8 cellular contexts compared by ENCODE assay signal in genomic region chrX:2829066-2829430, GRCh38. TPM values are rescaled to one million over a fixed set of nuclear protein-coding genes. Genes with fewer than 3 reads are reported as not detected.
DNase-seq lines count a peak whose midpoint lies in the region; TF ChIP-seq lines count a peak whose summit lies in the region.
"Had no signal": no experiment of that assay in that cellular context is flagged by ENCODE, and none has a peak within 500 bp of the region (broad histone marks: within the 10 kb centered on the region; RNA-seq: fewer than 3 reads in every experiment).

No MANE protein-coding gene starts in this region.

- H3K4me3 Mint-ChIP-seq in Calu3 (ENCODE audit: low read depth, unreplicated experiment) = no peak overlapping the region

- no TSS peak for BruUV-seq in Calu3 (replicated peaks; lab: Mats Ljungman, UMichigan)

- no peaks in the 10 kb centered on the region for H3K9me3 Mint-ChIP-seq in Calu3 (ENCODE audit: low read depth, unreplicated experiment)

- H3K4me1 ChIP-seq in HUES6 (ENCODE audit: control insufficient read depth, insufficient read depth, low read length) = peaks cover 18% of the 10 kb centered on the region
- peaks cover 0 to 25% (median 5%) of the 10 kb centered on the region in 4 donors for H3K4me1 ChIP-seq in liver (ENCODE audit: control insufficient read depth in 4 of 4, insufficient read depth in 4 of 4, low read length in 3 of 4)
- H3K4me1 ChIP-seq in thymus (ENCODE audit: control insufficient read depth, insufficient read depth, low read length) = no peaks in the 10 kb centered on the region

- CTCF ChIA-PET in Calu3 (lab: Charles Lee) = no interaction called here

- no peak for TF ChIP-seq RAD21 in liver (IDR thresholded peaks at IDR 0.05)

- H3K36me3 Mint-ChIP-seq in Calu3 (ENCODE audit: insufficient read depth, unreplicated experiment) = no peaks in the 10 kb centered on the region

- DNase-seq in cardiac fibroblast (ENCODE audit: low read depth in 2 of 2) (no peak), Calu3 (no peak), NCI-H2196 treated with DMSO at 0.1 percent for 48 hours (lab: John Stamatoyannopoulos, UW; ENCODE audit: unreplicated experiment) (no peak)
- no peak for DNase-seq in effector CD4-positive, alpha-beta T cell
- DNase-seq: activated CD4-positive, alpha-beta T cell treated with anti-CD3 and anti-CD28 coated beads for 48 hours had no signal

- H3K9me3 ChIP-seq in HUES6 (ENCODE audit: control insufficient read depth, insufficient read depth, low read depth, low read length) = no peaks in the 10 kb centered on the region
- no peaks in the 10 kb centered on the region for H3K9me3 ChIP-seq in liver (ENCODE audit: control insufficient read depth in 4 of 4, low read length in 3 of 4)
- no peaks in the 10 kb centered on the region for H3K9me3 ChIP-seq in thymus (ENCODE audit: control insufficient read depth)

- TF ChIP-seq CTCF in cardiac fibroblast (IDR thresholded peaks at IDR 0.05; ENCODE audit: low read depth, low read length) (no peak), liver (IDR thresholded peaks at IDR 0.05; ENCODE audit: low read depth, low read length, missing input control) (no peak), Calu3 (IDR thresholded peaks at IDR 0.05; ENCODE audit: unreplicated experiment) (no peak)

- H3K27me3 ChIP-seq in HUES6 (ENCODE audit: control insufficient read depth, insufficient read depth, low read length) (peaks cover 8% of the 10 kb centered on the region), liver (ENCODE audit: control insufficient read depth in 4 of 4, insufficient read depth in 4 of 4, low read length in 3 of 4) (no peaks in the 10 kb centered on the region), thymus (ENCODE audit: control insufficient read depth, insufficient read depth) (no peaks in the 10 kb centered on the region)

- H3K4me1 Mint-ChIP-seq in Calu3 (ENCODE audit: low read depth, unreplicated experiment) = no peaks in the 10 kb centered on the region

- H3K4me3 ChIP-seq in HUES6 (ENCODE audit: low read depth, low read length) (peak overlapping the region; percentile 78), cardiac fibroblast (replicated peaks in 1 of 2; ENCODE audit: low read depth in 2 of 2, low read length in 2 of 2) (peak overlapping the region; percentile 36 to 42), liver (ENCODE audit: low read depth in 1 of 3, low read length in 3 of 3) (peak overlapping the region in 2 of 3 donors; percentile 60 to 69), thymus (ENCODE audit: low read length) (peak overlapping the region; percentile 35)

- WGBS in liver = 2% methylated on average over 35 of the region's 35 CpGs
- WGBS in thymus = 4% methylated on average over 34 of the region's 35 CpGs

- no peaks in the 10 kb centered on the region for H3K27me3 Mint-ChIP-seq in Calu3 (ENCODE audit: unreplicated experiment)

- H3K36me3 ChIP-seq in HUES6 (ENCODE audit: control insufficient read depth, insufficient read depth, low read length) (peaks cover 22% of the 10 kb centered on the region), liver (ENCODE audit: control insufficient read depth in 4 of 4, insufficient read depth in 3 of 4, low read depth in 1 of 4, low read length in 3 of 4) (peaks cover 0 to 3% (median 0%) of the 10 kb centered on the region in 4 donors), thymus (ENCODE audit: control insufficient read depth, insufficient read depth) (no peaks in the 10 kb centered on the region)

- intact Hi-C loops in Calu3 (cut with micrococcal nuclease; ENCODE audit: unreplicated experiment) = no loop called here

- peak overlapping the region; percentile 64 for H3K9ac ChIP-seq in HUES6 (ENCODE audit: low read length)
- no peak overlapping the region for H3K9ac ChIP-seq in liver (ENCODE audit: low read depth in 1 of 2, low read length in 2 of 2)

- H3K27ac ChIP-seq in HUES6 (ENCODE audit: low read depth, low read length) = no peak overlapping the region
- peak overlapping the region in 1 of 2 donors; percentile 18 for H3K27ac ChIP-seq in liver (ENCODE audit: low read depth in 1 of 2, low read length in 2 of 2)
- no peak overlapping the region for H3K27ac ChIP-seq in thymus (ENCODE audit: low read depth)

- no peak overlapping the region for H3K27ac Mint-ChIP-seq in Calu3 (ENCODE audit: unreplicated experiment)

TF ChIP-seq in liver, 16 proteins besides CTCF, POLR2A, EP300 and RAD21:
- TF ChIP-seq FOXA1 (IDR thresholded peaks at IDR 0.05) (no peak), ATF3 (IDR thresholded peaks at IDR 0.05) (no peak), YY1 (IDR thresholded peaks at IDR 0.05) (no peak), RXRA (IDR thresholded peaks at IDR 0.05) (no peak), ZBTB33 (IDR thresholded peaks at IDR 0.05) (no peak), HNF4G (IDR thresholded peaks at IDR 0.05) (no peak), REST (IDR thresholded peaks at IDR 0.05) (no peak), TAF1 (conservative IDR thresholded peaks at IDR 0.05) (no peak), SP1 (IDR thresholded peaks at IDR 0.05) (no peak), NR2F2 (IDR thresholded peaks at IDR 0.05) (no peak), MAX (IDR thresholded peaks at IDR 0.05) (no peak), JUND (IDR thresholded peaks at IDR 0.05) (no peak), HNF4A (conservative IDR thresholded peaks at IDR 0.05) (no peak), GABPA (IDR thresholded peaks at IDR 0.05 in 1 of 2, conservative IDR thresholded peaks at IDR 0.05 in 1 of 2) (no peak), EGR1 (IDR thresholded peaks at IDR 0.05; ENCODE audit: low read depth in 2 of 2) (no peak)

RNA-seq across cellular contexts. Expression of gene GYG2, which starts 0.3 kb away (rescaled TPM):
- 10 to 100 TPM; 11.9 to 32.6 TPM for total RNA-seq in liver
- polyA plus RNA-seq in liver = 10 to 100 TPM; 11.3 to 16.7 TPM
- polyA plus RNA-seq in thymus = 0.23 TPM
- total RNA-seq in Calu3 (2022) = 6.9 and 9.0 TPM in 2 replicates
